Comparison of ENCODE assay signal across 26 cellular contexts in genomic region chrY:9035246-9035645, GRCh38.
"Had no signal": no experiment of that assay in that cellular context is flagged by ENCODE, and none has a peak within 500 bp of the region (broad histone marks: within the 10 kb centered on the region; RNA-seq: fewer than 3 reads in every experiment).

No MANE protein-coding gene starts in this region.

- DNase-seq: activated CD4-positive, alpha-beta memory T cell treated with anti-CD3 and anti-CD28 coated beads, Interleukin-2, amount 10 ng/mL, durations not matched to agents 7 days and 5 days; activated CD4-positive, alpha-beta T cell treated with anti-CD3 and anti-CD28 coated beads for 36 hours; activated CD4-positive, alpha-beta T cell treated with anti-CD3 and anti-CD28 coated beads, Interleukin-2, amount 50 U/mL, for 1 hour; activated gamma-delta T cell; activated naive CD4-positive, alpha-beta T cell treated with anti-CD3 and anti-CD28 coated beads, Interleukin-2, amount 10 ng/mL, durations not matched to agents 7 days and 5 days; activated naive CD8-positive, alpha-beta T cell treated with anti-CD3 and anti-CD28 coated beads for 36 hours; activated T-cell treated with anti-CD3 and anti-CD28 coated beads for 4 hours; activated T-cell treated with anti-CD3 and anti-CD28 coated beads, Interleukin-2, amount 50 U/mL, for 48 hours; brain microvascular endothelial cell; cerebellar nuclear complex; NCI-H1092; NCI-H1417; NCI-H1930; NCI-H2171; NCI-H345; NCI-H510A; NCI-H526 treated with DMSO at 0.1 percent for 48 hours; NCI-H82; OCI-M1; Right ventricle myocardium superior; SJCRH30; SK-N-SH; T-helper 1 cell; WERI-Rb-1 had no signal

- ATAC-seq: activated CD4-positive, alpha-beta T cell treated with anti-CD3 and anti-CD28 coated beads for 36 hours; activated T-helper 17 cell treated with anti-CD3 and anti-CD28 coated beads, Interleukin-2, amount 50 U/mL, for 72 hours; Panc1 had no signal
